Comparison of ENCODE assay signal across 13 cellular contexts in genomic region chr4:85807247-85807915, GRCh38.
DNase-seq lines count a peak whose midpoint lies in the region; ATAC-seq and TF ChIP-seq lines count a peak whose summit lies in the region.
"Had no signal": no experiment of that assay in that cellular context is flagged by ENCODE, and none has a peak within 500 bp of the region (broad histone marks: within the 10 kb centered on the region; RNA-seq: fewer than 3 reads in every experiment).

No MANE protein-coding gene starts in this region.

- ATAC-seq in body of pancreas, result peak; percentile 27
- ATAC-seq in GM21360 (IDR thresholded peaks at IDR 0.05; ENCODE audit: unreplicated experiment), result no peak
- ATAC-seq: GM12878 had no signal

- no peaks in the 10 kb centered on the region for H3K36me3 Mint-ChIP-seq in HFFc6 (ENCODE audit: low read depth)

- H3K4me3 Mint-ChIP-seq in HFFc6, result peak overlapping the region; percentile 35; the same call in 1 of the 2 replicates

- H3K27ac ChIP-seq in body of pancreas, result no peak overlapping the region
- H3K27ac ChIP-seq in left ventricle myocardium inferior (replicated peaks), result peak overlapping the region; percentile 78
- H3K27ac ChIP-seq in effector memory CD4-positive, alpha-beta T cell (ENCODE audit: insufficient read depth, low read length, poor library complexity, severe bottlenecking), result no peak overlapping the region

- H3K9me3 ChIP-seq in body of pancreas (no peaks in the 10 kb centered on the region), left ventricle myocardium inferior (replicated peaks) (no peaks in the 10 kb centered on the region)
- H3K9me3 ChIP-seq in effector memory CD4-positive, alpha-beta T cell (ENCODE audit: control insufficient read depth, low read length), result no peaks in the 10 kb centered on the region

- TF ChIP-seq CTCF in HFFc6 (IDR thresholded peaks at IDR 0.05) (no peak), body of pancreas (IDR thresholded peaks at IDR 0.05) (no peak), left ventricle myocardium inferior (IDR thresholded peaks at IDR 0.05; ENCODE audit: borderline replicate concordance) (peak; percentile 18)

- no peaks in the 10 kb centered on the region for H3K36me3 ChIP-seq in body of pancreas (replicated peaks in 1 of 2; ENCODE audit: insufficient read depth in 1 of 2, low read depth in 2 of 2)
- no peaks in the 10 kb centered on the region for H3K36me3 ChIP-seq in left ventricle myocardium inferior
- H3K36me3 ChIP-seq in effector memory CD4-positive, alpha-beta T cell (ENCODE audit: control insufficient read depth, insufficient read depth, low read length), result no peaks in the 10 kb centered on the region

- H3K4me3 ChIP-seq in body of pancreas (no peak overlapping the region), left ventricle myocardium inferior (peak overlapping the region; percentile 1)
- no peak overlapping the region for H3K4me3 ChIP-seq in effector memory CD4-positive, alpha-beta T cell (ENCODE audit: insufficient read depth, low read depth, low read length, poor library complexity, severe bottlenecking)
- H3K4me3 ChIP-seq: GM12878 had no signal

- DNase-seq in HFFc6, result no peak
- DNase-seq in body of pancreas, result peak in 1 of 4 donors; percentile 3
- peak; percentile 48 for DNase-seq in left ventricle myocardium inferior
- DNase-seq in stromal cell of bone marrow (ENCODE audit: low read depth), result peak; percentile 91
- no peak for DNase-seq in DMS153 treated with DMSO at 0.1 percent for 48 hours (lab: John Stamatoyannopoulos, UW; ENCODE audit: unreplicated experiment)
- no peak for DNase-seq in effector memory CD4-positive, alpha-beta T cell
- DNase-seq: activated CD4-positive, alpha-beta T cell treated with anti-CD3 and anti-CD28 coated beads for 48 hours; COR-L47; NCI-H524 treated with DMSO at 0.1 percent for 48 hours; stimulated activated CD4-positive, alpha-beta T cell treated with anti-CD3 and anti-CD28 coated beads, Interleukin-12 subunit alpha, Interleukin-12 subunit beta, amount 100 ng/mL, for 4 hours had no signal

- 84 to 89% methylated on average over 3 of the region's 3 CpGs for WGBS in body of pancreas, 2 donors

- intact Hi-C loops in body of pancreas (cut with DNase I) (no loop called here), left ventricle myocardium inferior (cut with micrococcal nuclease) (no loop called here)

- H3K27me3 ChIP-seq in body of pancreas (no peaks in the 10 kb centered on the region), left ventricle myocardium inferior (ENCODE audit: low read depth) (no peaks in the 10 kb centered on the region)
- no peaks in the 10 kb centered on the region for H3K27me3 ChIP-seq in effector memory CD4-positive, alpha-beta T cell (replicated peaks; ENCODE audit: control insufficient read depth, insufficient read depth, low read length, poor library complexity, severe bottlenecking)

- H3K4me1 Mint-ChIP-seq in HFFc6 (ENCODE audit: low read depth), result peaks cover 23% of the 10 kb centered on the region

- no peaks in the 10 kb centered on the region for H3K9me3 Mint-ChIP-seq in HFFc6
- H3K9me3 Mint-ChIP-seq: activated T-helper 2 cell treated with anti-CD3 and anti-CD28 coated beads, Interferon-gamma antibody, Interleukin-2, Interleukin-4, amounts not matched to agents 10 μg/mL and 5 μg/mL and 100 μg/mL, durations not matched to agents 14 hours and 24 hours and 36 hours had no signal

- H3K4me1 ChIP-seq in body of pancreas (peaks cover 12% of the 10 kb centered on the region), left ventricle myocardium inferior (peaks cover 32% of the 10 kb centered on the region)
- H3K4me1 ChIP-seq in effector memory CD4-positive, alpha-beta T cell (ENCODE audit: control insufficient read depth, insufficient read depth, low read length, poor library complexity, severe bottlenecking), result no peaks in the 10 kb centered on the region

- TF ChIP-seq POLR2A in body of pancreas (IDR thresholded peaks at IDR 0.05), result no peak

- no peaks in the 10 kb centered on the region for H3K27me3 Mint-ChIP-seq in HFFc6 (ENCODE audit: insufficient read depth)

- H3K27ac Mint-ChIP-seq in HFFc6, result peak overlapping the region; percentile 67
- H3K27ac Mint-ChIP-seq: activated T-helper 2 cell treated with anti-CD3 and anti-CD28 coated beads, Interferon-gamma antibody, Interleukin-2, Interleukin-4, amounts not matched to agents 10 μg/mL and 5 μg/mL and 100 μg/mL, durations not matched to agents 14 hours and 24 hours and 36 hours had no signal

Comparison
In these comparisons a context has a peak if more than half of its experiments do, and no peak if none do; other contexts are left out.
1. DNase-seq: peak in left ventricle myocardium inferior (single experiment) and stromal cell of bone marrow (single experiment); none in HFFc6 (single experiment), DMS153 treated with DMSO at 0.1 percent for 48 hours (single experiment) and effector memory CD4-positive, alpha-beta T cell (0 of 3).